ENCODE assay signal across 21 cellular contexts in the genomic region with DNA sequence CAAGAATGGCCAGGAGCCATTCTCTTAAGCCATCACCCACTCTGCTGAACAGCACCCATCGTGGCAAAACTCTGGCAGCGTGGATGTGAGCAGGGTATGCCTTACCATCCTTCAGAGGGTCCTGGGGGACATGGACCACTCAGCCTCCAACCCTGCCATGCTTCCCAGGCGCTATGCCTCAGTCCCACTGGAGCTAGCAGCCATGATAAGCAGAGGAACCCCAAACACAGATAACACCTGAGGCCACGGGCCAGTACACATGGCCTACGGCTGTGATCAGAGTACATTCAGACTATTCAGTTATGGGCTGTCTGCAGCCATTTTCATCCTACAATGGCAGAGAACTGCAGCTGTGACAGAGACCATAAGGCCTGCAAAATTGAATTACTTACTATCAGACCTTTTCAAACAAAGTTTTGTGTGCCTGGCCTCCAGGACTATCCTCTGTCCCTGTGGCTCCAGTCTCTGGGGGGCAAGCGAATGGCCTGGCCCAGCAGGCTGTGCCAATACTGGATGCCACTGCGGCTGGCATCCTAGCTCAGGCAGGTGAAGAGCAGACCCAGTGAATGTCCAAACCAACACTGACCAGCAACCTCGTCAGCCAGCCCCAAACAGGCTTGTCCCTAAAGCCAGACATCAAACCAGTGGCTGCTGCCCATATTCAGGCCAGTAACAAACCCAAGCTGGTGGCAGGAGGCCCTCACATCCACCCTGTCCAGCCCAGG. TPM values are rescaled to one million over a fixed set of nuclear protein-coding genes. Genes with fewer than 3 reads are reported as not detected.
DNase-seq lines count a peak whose midpoint lies in the region; ATAC-seq, FAIRE-seq and TF ChIP-seq lines count a peak whose summit lies in the region.
"Had no signal": no experiment of that assay in that cellular context is flagged by ENCODE, and none has a peak within 500 bp of the region (broad histone marks: within the 10 kb centered on the region; RNA-seq: fewer than 3 reads in every experiment).

No MANE protein-coding gene starts in this region.

- DNase-seq in Right ventricle myocardium superior (peak; percentile 23), left ventricle myocardium inferior (no peak), K562 (ENCODE audit: extremely low read depth in 1 of 4, low spot score in 3 of 4) (peak in 2 of 4 experiments; percentile 74 to 77), spleen (no peak), NCI-H2081 (lab: John Stamatoyannopoulos, UW) (no peak), smooth muscle cell (lab: John Stamatoyannopoulos, UW; ENCODE audit: unreplicated experiment) (no peak)
- DNase-seq in stimulated activated CD4-positive, alpha-beta T cell treated with anti-CD3 and anti-CD28 coated beads, Interleukin-1b, Interleukin-23, amount 100 ng/mL, for 48 hours: no peak
- DNase-seq: 8988T; Caco-2; CD4-positive, alpha-beta T cell; GDM1; HCEC 1CT; NCI-H1417 treated with DMSO at 0.1 percent for 48 hours; NCI-H187 treated with DMSO at 0.1 percent for 48 hours; NCI-H226; NCI-H524; NCI-H82; SIG-M5 had no signal

- peak; percentile 81 for FAIRE-seq in K562 (lab: Jason Lieb, UNC)

- H3K9me3 ChIP-seq in left ventricle myocardium inferior (replicated peaks) (no peaks in the 10 kb centered on the region), K562 (replicated peaks; ENCODE audit: control insufficient read depth, insufficient read depth, low read depth, low read length) (peaks cover 4% of the 10 kb centered on the region; the same call in 1 of the 2 replicates), liver (ENCODE audit: control insufficient read depth in 4 of 4, low read length in 3 of 4) (no peaks in the 10 kb centered on the region), spleen (no peaks in the 10 kb centered on the region), smooth muscle cell (replicated peaks; ENCODE audit: low read depth) (peaks cover under 1% of the 10 kb centered on the region)

- peaks cover 24% of the 10 kb centered on the region for H3K9me1 ChIP-seq in K562 (ENCODE audit: control insufficient read depth, insufficient read depth, low read length)

- H4K20me1 ChIP-seq in K562 (replicated peaks; ENCODE audit: control insufficient read depth, insufficient read depth, low read length) (peaks cover 15% of the 10 kb centered on the region; the same call in 1 of the 2 replicates), smooth muscle cell (ENCODE audit: low read depth) (no peaks in the 10 kb centered on the region)

- peaks cover 34% of the 10 kb centered on the region for H3K79me2 ChIP-seq in K562 (ENCODE audit: control insufficient read depth, insufficient read depth, low read length)
- no peaks in the 10 kb centered on the region for H3K79me2 ChIP-seq in smooth muscle cell (ENCODE audit: low read depth)

- H3K4me1 ChIP-seq in left ventricle myocardium inferior: peaks cover 30% of the 10 kb centered on the region
- H3K4me1 ChIP-seq in K562 (replicated peaks in 1 of 2; ENCODE audit: control insufficient read depth in 2 of 2, insufficient read depth in 2 of 2, low read length in 2 of 2): peaks cover 59 to 74% of the 10 kb centered on the region in 2 experiments
- peaks cover 0 to 14% (median 9%) of the 10 kb centered on the region in 4 donors for H3K4me1 ChIP-seq in liver (ENCODE audit: control insufficient read depth in 4 of 4, insufficient read depth in 4 of 4, low read length in 3 of 4)
- peaks cover 4 to 60% (median 31%) of the 10 kb centered on the region in 6 donors for H3K4me1 ChIP-seq in spleen
- H3K4me1 ChIP-seq in smooth muscle cell (ENCODE audit: low read depth): no peaks in the 10 kb centered on the region
- H3K4me1 ChIP-seq: Caco-2 had no signal

- intact Hi-C loops in Right ventricle myocardium superior (cut with DNase I): no loop called here
- intact Hi-C loops in left ventricle myocardium inferior (cut with micrococcal nuclease): loop anchor here (5.0 kb wide), 1 partner anchor 37 kb away; no protein-coding TSS in a partner anchor
- intact Hi-C loops in K562 (cut with micrococcal nuclease): no loop called here
- intact Hi-C loops in spleen (cut with DNase I; ENCODE audit: low total_unique reads): loop anchor here (5.0 kb wide), 1 partner anchor 37 kb away; no protein-coding TSS in a partner anchor

- H3K36me3 ChIP-seq in left ventricle myocardium inferior: no peaks in the 10 kb centered on the region
- H3K36me3 ChIP-seq in K562 (ENCODE audit: control insufficient read depth, insufficient read depth, low read length): peaks cover 18% of the 10 kb centered on the region; the same call in 2 of the 3 replicates
- no peaks in the 10 kb centered on the region for H3K36me3 ChIP-seq in liver (ENCODE audit: control insufficient read depth in 4 of 4, insufficient read depth in 3 of 4, low read depth in 1 of 4, low read length in 3 of 4)
- H3K36me3 ChIP-seq in spleen: no peaks in the 10 kb centered on the region
- H3K36me3 ChIP-seq in smooth muscle cell (ENCODE audit: low read depth): no peaks in the 10 kb centered on the region

- no peak overlapping the region for H3K27ac ChIP-seq in left ventricle myocardium inferior (replicated peaks)
- no peak overlapping the region; the same call in 2 of the 3 replicates for H3K27ac ChIP-seq in K562 (ENCODE audit: extremely low read depth, low read depth, low read length)
- H3K27ac ChIP-seq in liver (ENCODE audit: low read depth in 1 of 2, low read length in 2 of 2): peak overlapping the region; percentile 37 to 61
- H3K27ac ChIP-seq in spleen: peak overlapping the region in 7 of 8 donors; percentile 15 to 73 (median 65)
- no peak overlapping the region for H3K27ac ChIP-seq in smooth muscle cell (ENCODE audit: low read depth)
- H3K27ac ChIP-seq: KMS-11 had no signal

- no peak overlapping the region for H3K4me3 ChIP-seq in left ventricle myocardium inferior
- H3K4me3 ChIP-seq in K562: no peak overlapping the region
- H3K4me3 ChIP-seq in liver (ENCODE audit: low read depth in 1 of 3, low read length in 3 of 3): no peak overlapping the region
- H3K4me3 ChIP-seq in spleen: no peak overlapping the region
- no peak overlapping the region for H3K4me3 ChIP-seq in smooth muscle cell
- H3K4me3 ChIP-seq: GM23338 had no signal

- TF ChIP-seq EP300 in K562 (IDR thresholded peaks at IDR 0.05; ENCODE audit: low read length): peak; percentile 19; the same call in 1 of the 2 replicates

- ATAC-seq in Right ventricle myocardium superior (ENCODE audit: poor library complexity): no peak
- ATAC-seq in K562: peak; percentile 38
- ATAC-seq: GM23338 had no signal

- no TSS peak for BruUV-seq in K562 (replicated peaks; lab: Mats Ljungman, UMichigan)

- TF ChIP-seq RAD21 in K562 (CRISPR knock-in tag; conservative IDR thresholded peaks at IDR 0.05 in 1 of 2, IDR thresholded peaks at IDR 0.05 in 1 of 2): 0 out of 4 replicates have a peak, but pooled peaks of 1 of the 2 experiments have one; percentile 4
- no peak for TF ChIP-seq RAD21 in liver (IDR thresholded peaks at IDR 0.05)

- POLR2A ChIA-PET in K562 (lab: Yijun Ruan, JAX): interaction anchor here (0.5 to 10.0 kb wide), 14 partner anchors 11 to 120 kb away, joined by 3 to 120 read pairs (median 3); a partner anchor contains a TSS

- in situ Hi-C loops in K562 (cut with MboI): loop anchor here (5.0 kb wide), 1 partner anchor 37 kb away; no protein-coding TSS in a partner anchor

- TF ChIP-seq CTCF in left ventricle myocardium inferior (IDR thresholded peaks at IDR 0.05; ENCODE audit: borderline replicate concordance) (no peak), K562 (IDR thresholded peaks at IDR 0.05 in 2 of 3, conservative IDR thresholded peaks at IDR 0.05 in 1 of 3; ENCODE audit: insufficient read depth in 2 of 3, low read depth in 1 of 3, low read length in 3 of 3) (no peak; a peak in 1 of 6 replicates), liver (IDR thresholded peaks at IDR 0.05; ENCODE audit: low read depth, low read length, missing input control) (no peak), spleen (IDR thresholded peaks at IDR 0.05 in 8 of 11, conservative IDR thresholded peaks at IDR 0.05 in 3 of 11) (no peak), smooth muscle cell (IDR thresholded peaks at IDR 0.05; ENCODE audit: borderline replicate concordance, insufficient read depth, poor library complexity, severe bottlenecking) (no peak)

- no peaks in the 10 kb centered on the region for H3K27me3 ChIP-seq in left ventricle myocardium inferior (ENCODE audit: low read depth)
- H3K27me3 ChIP-seq in K562 (ENCODE audit: control insufficient read depth in 2 of 2, insufficient read depth in 2 of 2, low read length in 2 of 2): no peaks in the 10 kb centered on the region
- no peaks in the 10 kb centered on the region for H3K27me3 ChIP-seq in liver (ENCODE audit: control insufficient read depth in 4 of 4, insufficient read depth in 4 of 4, low read length in 3 of 4)
- peaks cover 0 to 4% (median 0%) of the 10 kb centered on the region in 7 donors for H3K27me3 ChIP-seq in spleen (replicated peaks in 1 of 7)
- peaks cover 5% of the 10 kb centered on the region for H3K27me3 ChIP-seq in smooth muscle cell (ENCODE audit: low read depth)

- TF ChIP-seq POLR2A in K562 (conservative IDR thresholded peaks at IDR 0.05): no peak
- no peak for TF ChIP-seq POLR2A in spleen (IDR thresholded peaks at IDR 0.05)

- H2AFZ ChIP-seq in K562 (ENCODE audit: low read depth, low read length) (no peak overlapping the region), smooth muscle cell (ENCODE audit: low read depth) (no peak overlapping the region)
- H2AFZ ChIP-seq: GM23338 had no signal

- WGBS in K562 (ENCODE audit: insufficient coverage, low coverage, missing lambda C conversion rate): 55% methylated on average over 8 of the region's 8 CpGs
- WGBS in liver: 91% methylated on average over 8 of the region's 8 CpGs
- WGBS in spleen, 5 donors: 84 to 96% (median 94%) methylated on average over 6 to 8 of the region's 8 CpGs
- WGBS in smooth muscle cell (ENCODE audit: low lambda C conversion rate): 96% methylated on average over 8 of the region's 8 CpGs

- no peaks in the 10 kb centered on the region for H3F3A ChIP-seq in smooth muscle cell (ENCODE audit: low read depth)

- peak overlapping the region; percentile 8; the same call in 1 of the 2 replicates for H3K4me2 ChIP-seq in K562 (ENCODE audit: insufficient read depth, low read length)
- no peak overlapping the region for H3K4me2 ChIP-seq in smooth muscle cell
- H3K4me2 ChIP-seq: GM23338, KMS-11 had no signal

- CTCF ChIA-PET in K562 (lab: Yijun Ruan, JAX; ENCODE audit: low intra/inter-chr PET ratio): interaction anchor here (5.7 kb wide), 1 partner anchor 39 kb away, joined by 109 read pairs; no protein-coding TSS in a partner anchor

- H3K9ac ChIP-seq in K562 (ENCODE audit: insufficient read depth in 1 of 2, low read depth in 2 of 2, low read length in 2 of 2) (peak overlapping the region in 1 of 2 experiments; percentile 89; a peak in 2 of 4 replicates), liver (ENCODE audit: low read depth in 1 of 2, low read length in 2 of 2) (no peak overlapping the region), smooth muscle cell (ENCODE audit: low read depth) (no peak overlapping the region)
- H3K9ac ChIP-seq: KMS-11 had no signal

RNA-seq across cellular contexts. Expression of a gene that starts 6.9 kb away (rescaled TPM):
- total RNA-seq in Right ventricle myocardium superior (31.4 TPM), left ventricle myocardium inferior (25.4 TPM), K562 (2014; rRNA removed) (49.3 and 54.2 TPM in 2 replicates), K562 (2014; rRNA removed; fragmentation: Illumina TruSeq; extraction: Trizol) (2.2 and 4.5 TPM in 2 replicates), K562 (2015; rRNA removed; fragmentation: Illumina TruSeq; extraction: Trizol) (13.3 and 15.6 TPM in 2 replicates), K562 (2021) (46.5 and 50.6 TPM in 2 replicates), liver (10 to 100 TPM; 41.6 to 48.8 TPM), spleen (10 to 100 TPM; 18.1 to 96.7 (median 29.5) TPM), smooth muscle cell (7.1 and 10.6 TPM in 2 replicates)
- 114 and 328 TPM in 2 replicates for total RNA-seq in K562 (2011; cell fraction: chromatin; rRNA removed; ENCODE audit: low replicate concordance)
- 214 and 270 TPM in 2 replicates for total RNA-seq in K562 (2011; cell fraction: nucleolus; rRNA removed)
- total RNA-seq in K562 (2011; cell fraction: nucleoplasm; rRNA removed): 106 and 131 TPM in 2 replicates
- polyA plus RNA-seq in K562 (2011; rRNA removed) (35.2 and 71.6 TPM in 2 replicates), K562 (2014; fragmentation: Illumina TruSeq; extraction: Trizol) (8.0 and 15.9 TPM in 2 replicates), K562 (2014; fragmentation: Nextera tagmentation; extraction: Ambion mirVana) (under 1 TPM; 0.03 to 0.17 TPM), K562 (2014; rRNA removed) (42.5 and 97.4 TPM in 2 replicates), liver (10 to 100 TPM in 1 of 2 donors, 1 to 10 TPM in 1; 3.8 to 10.6 TPM), spleen (10 to 100 TPM in 2 of 3 donors, 1 to 10 TPM in 1; 9.4 to 42.5 (median 10.4) TPM), smooth muscle cell (5.4 and 11.1 TPM in 2 replicates)
- polyA plus RNA-seq in K562 (2011; cell fraction: cytosol; rRNA removed): 134 and 673 TPM in 2 replicates
- polyA plus RNA-seq in K562 (2011; cell fraction: nucleus; rRNA removed): 407 and 424 TPM in 2 replicates
- 30.0 and 31.2 TPM in 2 replicates for polyA plus RNA-seq in K562 (2012)
- 15.1 and 15.6 TPM in 2 replicates for polyA minus RNA-seq in K562 (2011; rRNA and poly(A)+ RNA removed)
- polyA minus RNA-seq in K562 (2011; cell fraction: cytosol; rRNA and poly(A)+ RNA removed): 24.6 and 52.4 TPM in 2 replicates
- polyA minus RNA-seq in K562 (2011; cell fraction: nucleus; rRNA and poly(A)+ RNA removed): 96.8 and 145 TPM in 2 replicates

RNA-seq across cellular contexts. Expression of a gene that starts 11.2 kb away (rescaled TPM):
- 62.3 TPM for total RNA-seq in Right ventricle myocardium superior
- total RNA-seq in left ventricle myocardium inferior: 71.7 TPM
- total RNA-seq in K562 (2011; cell fraction: chromatin; rRNA removed; ENCODE audit: low replicate concordance): 160 and 395 TPM in 2 replicates
- total RNA-seq in K562 (2011; cell fraction: nucleolus; rRNA removed): 227 and 229 TPM in 2 replicates
- total RNA-seq in K562 (2011; cell fraction: nucleoplasm; rRNA removed): 196 and 211 TPM in 2 replicates
- total RNA-seq in K562 (2014; rRNA removed): 70.1 and 95.8 TPM in 2 replicates
- 36.1 and 45.9 TPM in 2 replicates for total RNA-seq in K562 (2014; rRNA removed; fragmentation: Illumina TruSeq; extraction: Trizol)
- total RNA-seq in K562 (2015; rRNA removed; fragmentation: Illumina TruSeq; extraction: Trizol): 55.8 and 57.2 TPM in 2 replicates
- total RNA-seq in K562 (2021): 94.1 and 97.3 TPM in 2 replicates
- polyA plus RNA-seq in K562 (2011; rRNA removed): 94.9 and 115 TPM in 2 replicates
- 157 and 209 TPM in 2 replicates for polyA plus RNA-seq in K562 (2011; cell fraction: cytosol; rRNA removed)
- 157 and 195 TPM in 2 replicates for polyA plus RNA-seq in K562 (2011; cell fraction: nucleus; rRNA removed)
- 68.2 and 73.0 TPM in 2 replicates for polyA plus RNA-seq in K562 (2012)
- polyA plus RNA-seq in K562 (2014; fragmentation: Illumina TruSeq; extraction: Trizol): 88.3 and 89.4 TPM in 2 replicates
- 10 to 100 TPM; 15.5 to 17.5 TPM for polyA plus RNA-seq in K562 (2014; fragmentation: Nextera tagmentation; extraction: Ambion mirVana)
- 89.6 and 92.5 TPM in 2 replicates for polyA plus RNA-seq in K562 (2014; rRNA removed)
- polyA minus RNA-seq in K562 (2011; rRNA and poly(A)+ RNA removed): 130 and 186 TPM in 2 replicates
- polyA minus RNA-seq in K562 (2011; cell fraction: cytosol; rRNA and poly(A)+ RNA removed): 73.2 and 76.1 TPM in 2 replicates
- 63.1 and 85.0 TPM in 2 replicates for polyA minus RNA-seq in K562 (2011; cell fraction: nucleus; rRNA and poly(A)+ RNA removed)
- total RNA-seq in liver: 100 to 1,000 TPM in 1 of 2 donors, 10 to 100 TPM in 1; 20.5 to 153 TPM
- 10 to 100 TPM; 10.8 to 11.7 TPM for polyA plus RNA-seq in liver
- 10 to 100 TPM; 35.9 to 72.2 (median 57.2) TPM for total RNA-seq in spleen
- 10 to 100 TPM; 18.7 to 30.9 (median 21.6) TPM for polyA plus RNA-seq in spleen
- total RNA-seq in smooth muscle cell: 10.8 and 13.1 TPM in 2 replicates
- polyA plus RNA-seq in smooth muscle cell: 14.7 and 20.4 TPM in 2 replicates

Comparison
In these comparisons a context has a peak if more than half of its experiments do, and no peak if none do; other contexts are left out.
1. intact Hi-C loops: an anchor here in left ventricle myocardium inferior (5.0 kb wide) and spleen (5.0 kb wide); none called in Right ventricle myocardium superior and K562.
2. H3K27ac ChIP-seq: peak in liver (2 of 2) and spleen (7 of 8); none in left ventricle myocardium inferior (single experiment), K562 (single experiment) and smooth muscle cell (single experiment).